Comparison of ENCODE assay signal across 25 cellular contexts in genomic region chr14:68106917-68107316, GRCh38.
"Had no signal": no experiment of that assay in that cellular context is flagged by ENCODE, and none has a peak within 500 bp of the region (broad histone marks: within the 10 kb centered on the region; RNA-seq: fewer than 3 reads in every experiment).

No MANE protein-coding gene starts in this region.

- H3K4me2 ChIP-seq: neural progenitor cell had no signal

- H3K4me3 ChIP-seq: colonic mucosa, gastrocnemius medialis, left ventricle myocardium inferior, lower lobe of right lung, neural progenitor cell, right atrium auricular region, suprapubic skin had no signal

- H3K9me3 ChIP-seq: colonic mucosa had no signal

- ATAC-seq: esophagus mucosa; gastrocnemius medialis; left cardiac atrium; lower lobe of right lung; natural killer cell treated with Interleukin-12 subunit alpha and Interleukin-12 subunit beta and Interleukin-15 and Interleukin-18, amount 100 ng/mL, for 72 hours; sciatic nerve; stimulated activated naive CD8-positive, alpha-beta T cell treated with anti-CD3 and anti-CD28 coated beads, Interleukin-15, amount 100 ng/mL, for 72 hours had no signal

- H3K4me1 ChIP-seq: parathyroid adenoma, right atrium auricular region had no signal

- H3K9ac ChIP-seq: neural progenitor cell, parathyroid adenoma had no signal

- H3K27ac ChIP-seq: colonic mucosa, epithelial cell of prostate, gastrocnemius medialis, left ventricle myocardium inferior, lower lobe of right lung, neural progenitor cell, parathyroid adenoma, right atrium auricular region, suprapubic skin had no signal

- H3K36me3 ChIP-seq: colonic mucosa, gastrocnemius medialis, lower lobe of right lung, neural progenitor cell, right atrium auricular region, suprapubic skin had no signal

- DNase-seq: central memory CD4-positive, alpha-beta T cell; colonic mucosa; effector CD8-positive, alpha-beta T cell; endodermal cell; foreskin fibroblast; gastrocnemius medialis; head of caudate nucleus; left cardiac atrium; left ventricle myocardium inferior; lower lobe of right lung; naive B cell; stimulated activated CD4-positive, alpha-beta T cell treated with anti-CD3 and anti-CD28 coated beads, Interleukin-1b, Interleukin-23, amount 100 ng/mL, for 48 hours; stimulated activated CD4-positive, alpha-beta T cell treated with anti-CD3 and anti-CD28 coated beads, Interleukin-4, amount 100 ng/mL, for 1 hour; stimulated activated CD8-positive, alpha-beta memory T cell treated with anti-CD3 and anti-CD28 coated beads, Interleukin-4, amount 100 ng/mL, for 48 hours; stimulated activated naive CD4-positive, alpha-beta T cell; stimulated activated naive CD8-positive, alpha-beta T cell treated with anti-CD3 and anti-CD28 coated beads, Interleukin-15, amount 100 ng/mL, for 72 hours; trophoblast cell had no signal

- H2AFZ ChIP-seq: neural progenitor cell, parathyroid adenoma had no signal

- H3K79me2 ChIP-seq: parathyroid adenoma had no signal

- H3K27me3 ChIP-seq: colonic mucosa, gastrocnemius medialis, neural progenitor cell, right atrium auricular region, suprapubic skin had no signal
